24 cellular contexts compared by ENCODE assay signal in genomic region chr18:60377778-60378469, GRCh38. TPM values are rescaled to one million over a fixed set of nuclear protein-coding genes. Genes with fewer than 3 reads are reported as not detected.
"Had no signal": no experiment of that assay in that cellular context is flagged by ENCODE, and none has a peak within 500 bp of the region (broad histone marks: within the 10 kb centered on the region; RNA-seq: fewer than 3 reads in every experiment).

No MANE protein-coding gene starts in this region.

- DNase-seq: activated CD4-positive, alpha-beta memory T cell treated with anti-CD3 and anti-CD28 coated beads, Interleukin-2, amount 10 ng/mL, durations not matched to agents 7 days and 5 days; activated CD4-positive, alpha-beta T cell treated with anti-CD3 and anti-CD28 coated beads for 36 hours; activated naive CD4-positive, alpha-beta T cell treated with Interleukin-2 at 50 U/mL for 16 hours; activated naive CD8-positive, alpha-beta T cell treated with anti-CD3 and anti-CD28 coated beads, Interleukin-2, amount 10 ng/mL, durations not matched to agents 7 days and 5 days; activated T-cell treated with anti-CD3 and anti-CD28 coated beads, Interleukin-2, amount 50 U/mL, for 1 hour; left colon; right lobe of liver; small intestine; stimulated activated CD4-positive, alpha-beta T cell treated with anti-CD3 and anti-CD28 coated beads, Interleukin-15, amount 100 ng/mL, for 24 hours; stimulated activated CD4-positive, alpha-beta T cell treated with anti-CD3 and anti-CD28 coated beads, Interleukin-2, amount 100 ng/mL, for 48 hours; stimulated activated naive CD8-positive, alpha-beta T cell treated with anti-CD3 and anti-CD28 coated beads, Interleukin-15, amount 100 ng/mL, for 72 hours; transverse colon had no signal

- H3K4me1 Mint-ChIP-seq: activated CD4-positive, alpha-beta memory T cell treated with anti-CD3 and anti-CD28 coated beads, Interleukin-2, amount 10 ng/mL, durations not matched to agents 7 days and 5 days; activated CD4-positive, alpha-beta T cell treated with anti-CD3 and anti-CD28 coated beads for 36 hours; activated naive CD8-positive, alpha-beta T cell treated with anti-CD3 and anti-CD28 coated beads, Interleukin-2, amount 10 ng/mL, durations not matched to agents 7 days and 5 days; central memory CD8-positive, alpha-beta T cell; stimulated activated naive CD8-positive, alpha-beta T cell treated with anti-CD3 and anti-CD28 coated beads, Interleukin-15, amount 100 ng/mL, for 72 hours had no signal

- H3K4me3 Mint-ChIP-seq: activated CD4-positive, alpha-beta memory T cell treated with anti-CD3 and anti-CD28 coated beads, Interleukin-2, amount 10 ng/mL, durations not matched to agents 7 days and 5 days; activated CD4-positive, alpha-beta T cell treated with anti-CD3 and anti-CD28 coated beads for 36 hours; activated naive CD8-positive, alpha-beta T cell treated with anti-CD3 and anti-CD28 coated beads, Interleukin-2, amount 10 ng/mL, durations not matched to agents 7 days and 5 days; brain; central memory CD8-positive, alpha-beta T cell; mesothelial cell of epicardium; natural killer cell treated with Interleukin-12 subunit alpha and Interleukin-12 subunit beta and Interleukin-15 and Interleukin-18, amount 100 ng/mL, for 72 hours; stimulated activated naive CD8-positive, alpha-beta T cell treated with anti-CD3 and anti-CD28 coated beads, Interleukin-15, amount 100 ng/mL, for 72 hours; WTC11 had no signal

- H3K36me3 Mint-ChIP-seq: activated naive CD8-positive, alpha-beta T cell treated with anti-CD3 and anti-CD28 coated beads, Interleukin-2, amount 10 ng/mL, durations not matched to agents 7 days and 5 days; brain; mesothelial cell of epicardium; natural killer cell treated with Interleukin-12 subunit alpha and Interleukin-12 subunit beta and Interleukin-15 and Interleukin-18, amount 100 ng/mL, for 72 hours; WTC11 had no signal

- H3K27me3 ChIP-seq: right lobe of liver, suprapubic skin, transverse colon had no signal

- H3K4me3 ChIP-seq: coronary artery, right lobe of liver, suprapubic skin, transverse colon had no signal

- H3K27ac ChIP-seq: coronary artery, parathyroid adenoma, right lobe of liver, suprapubic skin, transverse colon had no signal

- H3K9me3 Mint-ChIP-seq: activated CD4-positive, alpha-beta memory T cell treated with anti-CD3 and anti-CD28 coated beads, Interleukin-2, amount 10 ng/mL, durations not matched to agents 7 days and 5 days; activated naive CD8-positive, alpha-beta T cell treated with anti-CD3 and anti-CD28 coated beads, Interleukin-2, amount 10 ng/mL, durations not matched to agents 7 days and 5 days; activated T-helper 2 cell treated with anti-CD3 and anti-CD28 coated beads, Interferon-gamma antibody, Interleukin-2, Interleukin-4, amounts not matched to agents 10 μg/mL and 5 μg/mL and 100 μg/mL, durations not matched to agents 14 hours and 24 hours and 36 hours; brain; mesothelial cell of epicardium; stimulated activated naive CD8-positive, alpha-beta T cell treated with anti-CD3 and anti-CD28 coated beads, Interleukin-15, amount 100 ng/mL, for 72 hours had no signal

- H3K27ac Mint-ChIP-seq: activated CD4-positive, alpha-beta memory T cell treated with anti-CD3 and anti-CD28 coated beads, Interleukin-2, amount 10 ng/mL, durations not matched to agents 7 days and 5 days; activated CD4-positive, alpha-beta T cell treated with anti-CD3 and anti-CD28 coated beads for 36 hours; activated naive CD8-positive, alpha-beta T cell treated with anti-CD3 and anti-CD28 coated beads, Interleukin-2, amount 10 ng/mL, durations not matched to agents 7 days and 5 days; activated T-helper 2 cell treated with anti-CD3 and anti-CD28 coated beads, Interferon-gamma antibody, Interleukin-2, Interleukin-4, amounts not matched to agents 10 μg/mL and 5 μg/mL and 100 μg/mL, durations not matched to agents 14 hours and 24 hours and 36 hours; brain; mesothelial cell of epicardium; natural killer cell treated with Interleukin-12 subunit alpha and Interleukin-12 subunit beta and Interleukin-15 and Interleukin-18, amount 100 ng/mL, for 72 hours; stimulated activated naive CD8-positive, alpha-beta T cell treated with anti-CD3 and anti-CD28 coated beads, Interleukin-15, amount 100 ng/mL, for 72 hours; WTC11 had no signal

- H2AFZ ChIP-seq: parathyroid adenoma had no signal

- H3K36me3 ChIP-seq: right lobe of liver, suprapubic skin, transverse colon had no signal

- H3K4me1 ChIP-seq: parathyroid adenoma, right lobe of liver, transverse colon had no signal

- H3K9me3 ChIP-seq: right lobe of liver, suprapubic skin, transverse colon had no signal

- ATAC-seq: activated CD4-positive, alpha-beta T cell treated with anti-CD3 and anti-CD28 coated beads for 36 hours; left colon; natural killer cell treated with Interleukin-12 subunit alpha and Interleukin-12 subunit beta and Interleukin-15 and Interleukin-18, amount 100 ng/mL, for 72 hours; stimulated activated naive CD8-positive, alpha-beta T cell treated with anti-CD3 and anti-CD28 coated beads, Interleukin-15, amount 100 ng/mL, for 72 hours; WTC11 had no signal

- H3K79me2 ChIP-seq: parathyroid adenoma had no signal

- H3K27me3 Mint-ChIP-seq: activated CD4-positive, alpha-beta memory T cell treated with anti-CD3 and anti-CD28 coated beads, Interleukin-2, amount 10 ng/mL, durations not matched to agents 7 days and 5 days; activated CD4-positive, alpha-beta T cell treated with anti-CD3 and anti-CD28 coated beads for 36 hours; activated naive CD8-positive, alpha-beta T cell treated with anti-CD3 and anti-CD28 coated beads, Interleukin-2, amount 10 ng/mL, durations not matched to agents 7 days and 5 days; brain; central memory CD8-positive, alpha-beta T cell; natural killer cell treated with Interleukin-12 subunit alpha and Interleukin-12 subunit beta and Interleukin-15 and Interleukin-18, amount 100 ng/mL, for 72 hours; stimulated activated naive CD8-positive, alpha-beta T cell treated with anti-CD3 and anti-CD28 coated beads, Interleukin-15, amount 100 ng/mL, for 72 hours had no signal

- H3K9ac ChIP-seq: parathyroid adenoma had no signal

RNA-seq across cellular contexts. Expression of gene MC4R, which starts 5.3 kb away (rescaled TPM):
- total RNA-seq: activated CD4-positive, alpha-beta memory T cell treated with anti-CD3 and anti-CD28 coated beads, Interleukin-2, amount 10 ng/mL, durations not matched to agents 7 days and 5 days; activated CD4-positive, alpha-beta T cell treated with anti-CD3 and anti-CD28 coated beads for 36 hours; activated naive CD8-positive, alpha-beta T cell treated with anti-CD3 and anti-CD28 coated beads, Interleukin-2, amount 10 ng/mL, durations not matched to agents 7 days and 5 days; activated T-helper 2 cell treated with anti-CD3 and anti-CD28 coated beads, Interferon-gamma antibody, Interleukin-2, Interleukin-4, amounts not matched to agents 10 μg/mL and 5 μg/mL and 100 μg/mL, durations not matched to agents 14 hours and 24 hours and 36 hours; glomerular endothelial cell; left colon; lung microvascular endothelial cell; mesothelial cell of epicardium; natural killer cell treated with Interleukin-12 subunit alpha and Interleukin-12 subunit beta and Interleukin-15 and Interleukin-18, amount 100 ng/mL, for 72 hours; right lobe of liver; suprapubic skin; transverse colon; WTC11 had no signal
- polyA plus RNA-seq: esophagus, small intestine had no signal
